In genomic region chr4:184263910-184264732, GRCh38 we compare ENCODE assay signal across 9 cellular contexts. TPM values are rescaled to one million over a fixed set of nuclear protein-coding genes. Genes with fewer than 3 reads are reported as not detected.
DNase-seq lines count a peak whose midpoint lies in the region; ATAC-seq and TF ChIP-seq lines count a peak whose summit lies in the region.
"Had no signal": no experiment of that assay in that cellular context is flagged by ENCODE, and none has a peak within 500 bp of the region (broad histone marks: within the 10 kb centered on the region; RNA-seq: fewer than 3 reads in every experiment).

No MANE protein-coding gene starts in this region.

- POLR2A ChIA-PET in Caco-2 (lab: Charles Lee), result interaction anchor here (0.5 kb wide), 2 partner anchors 273 to 385 kb away, joined by 3 to 5 read pairs; partner anchors contain the start of gene PRIMPOL

- peak; percentile 85 to 86 for DNase-seq in Caco-2
- DNase-seq in MG63, result peak; percentile 77
- peak; percentile 92 for DNase-seq in RPMI8226
- DNase-seq in activated T-helper 1 cell treated with Interleukin-2 at 50 U/mL for 16 hours (ENCODE audit: low read depth), result peak; percentile 81
- peak; percentile 95 for DNase-seq in fibroblast of pulmonary artery (ENCODE audit: low read depth)
- peak; percentile 97 for DNase-seq in stomach

- no peaks in the 10 kb centered on the region for H3K9me3 Mint-ChIP-seq in Caco-2 (ENCODE audit: unreplicated experiment)
- H3K9me3 Mint-ChIP-seq: dendritic cell treated with granulocyte-macrophage colony-stimulating factor and Interleukin-4, amounts not matched to agents 40 ng/mL and 50 ng/mL, for 4 days had no signal

- H3K4me3 Mint-ChIP-seq in Caco-2 (ENCODE audit: unreplicated experiment), result peak overlapping the region; percentile 13
- H3K4me3 Mint-ChIP-seq: dendritic cell treated with granulocyte-macrophage colony-stimulating factor and Interleukin-4, amounts not matched to agents 40 ng/mL and 50 ng/mL, for 4 days had no signal

- no peaks in the 10 kb centered on the region for H3K36me3 Mint-ChIP-seq in Caco-2 (ENCODE audit: insufficient read depth, unreplicated experiment)

- H3K27ac Mint-ChIP-seq in Caco-2 (ENCODE audit: unreplicated experiment), result no peak overlapping the region

- no peak for TF ChIP-seq POLR2A in stomach (IDR thresholded peaks at IDR 0.05)

- TF ChIP-seq EP300 in stomach (IDR thresholded peaks at IDR 0.05), result no peak

- no peaks in the 10 kb centered on the region for H3K36me3 ChIP-seq in Caco-2 (ENCODE audit: control insufficient read depth, insufficient read depth, low read length)
- H3K36me3 ChIP-seq in MG63, result no peaks in the 10 kb centered on the region
- H3K36me3 ChIP-seq in neuron (ENCODE audit: insufficient read depth, low read length), result no peaks in the 10 kb centered on the region
- H3K36me3 ChIP-seq in stomach, result no peaks in the 10 kb centered on the region

- H3K4me1 ChIP-seq in Caco-2 (no peaks in the 10 kb centered on the region), neuron (ENCODE audit: insufficient read depth, low read length) (peaks cover 17% of the 10 kb centered on the region), stomach (peaks cover 0 to 33% (median 9%) of the 10 kb centered on the region in 4 donors)

- H3K27me3 Mint-ChIP-seq in Caco-2 (ENCODE audit: insufficient read depth, unreplicated experiment), result peaks cover 3% of the 10 kb centered on the region
- H3K27me3 Mint-ChIP-seq: dendritic cell treated with granulocyte-macrophage colony-stimulating factor and Interleukin-4, amounts not matched to agents 40 ng/mL and 50 ng/mL, for 4 days had no signal

- H3K9me3 ChIP-seq in Caco-2 (no peaks in the 10 kb centered on the region), MG63 (no peaks in the 10 kb centered on the region), neuron (ENCODE audit: low read length) (no peaks in the 10 kb centered on the region), stomach (no peaks in the 10 kb centered on the region)

- ATAC-seq in GM21723 (IDR thresholded peaks at IDR 0.05; ENCODE audit: unreplicated experiment), result peak; percentile 34

- intact Hi-C loops in Caco-2 (cut with micrococcal nuclease; ENCODE audit: unreplicated experiment) (loop anchor here (1.0 to 10.0 kb wide), 4 partner anchors 23 to 471 kb away; partner anchors contain the start of genes CASP3, CENPU and PRIMPOL), stomach (cut with DNase I; ENCODE audit: low total_unique reads) (no loop called here)

- H2AFZ ChIP-seq in neuron (ENCODE audit: low read depth, low read length), result peak overlapping the region; percentile 56

- CTCF ChIA-PET in Caco-2 (lab: Charles Lee), result interaction anchor here (0.5 to 2.0 kb wide), 16 partner anchors 9 to 870 kb away, joined by 3 to 13 read pairs (median 4); partner anchors contain the start of genes CASP3, IRF2 and PRIMPOL

- no TSS peak for BruUV-seq in Caco-2 (replicated peaks; lab: Mats Ljungman, UMichigan)

- H3K4me1 Mint-ChIP-seq in Caco-2 (ENCODE audit: low read depth, unreplicated experiment), result peaks cover 14% of the 10 kb centered on the region

- WGBS in stomach, 5 donors, result 19 to 25% (median 21%) methylated on average over 19 of the region's 19 CpGs

- H3K27me3 ChIP-seq in Caco-2 (replicated peaks; ENCODE audit: control insufficient read depth, insufficient read depth, low read length), result no peaks in the 10 kb centered on the region
- no peaks in the 10 kb centered on the region for H3K27me3 ChIP-seq in MG63
- no peaks in the 10 kb centered on the region for H3K27me3 ChIP-seq in neuron (ENCODE audit: insufficient read depth, low read length)
- no peaks in the 10 kb centered on the region for H3K27me3 ChIP-seq in stomach

- no peak overlapping the region for H3K4me3 ChIP-seq in Caco-2 (ENCODE audit: low read depth, low read length)
- H3K4me3 ChIP-seq in MG63, result no peak overlapping the region
- H3K4me3 ChIP-seq in fibroblast of pulmonary artery (replicated peaks; ENCODE audit: low read depth, low read length), result no peak overlapping the region
- peak overlapping the region; percentile 16 for H3K4me3 ChIP-seq in neuron (ENCODE audit: low read length)
- H3K4me3 ChIP-seq in stomach, result no peak overlapping the region

- no peak overlapping the region for H3K27ac ChIP-seq in stomach

- TF ChIP-seq CTCF in Caco-2 (IDR thresholded peaks at IDR 0.05; ENCODE audit: insufficient read depth in 1 of 2, low read depth in 1 of 2, low read length in 1 of 2, severe bottlenecking in 1 of 2, unreplicated experiment in 1 of 2) (peak; percentile 81), fibroblast of pulmonary artery (IDR thresholded peaks at IDR 0.05; ENCODE audit: low read length, missing control alignments) (peak; percentile 72), stomach (IDR thresholded peaks at IDR 0.05) (peak in 5 of 7 experiments; percentile 78 to 96 (median 93))

RNA-seq across cellular contexts. Expression of gene ENPP6, which starts 46.4 kb away (rescaled TPM):
- total RNA-seq in Caco-2 (2022) (not detected in 2 replicates), stomach (1 to 10 TPM in 1 of 5 donors, not detected in 4; 3.5 TPM)
- total RNA-seq in MG63 (2014; rRNA removed; shearing (Covaris generic); ENCODE audit: low replicate concordance), result 0.16 and 0.27 TPM in 2 replicates
- polyA plus RNA-seq in stomach, result under 1 TPM; 0.25 to 0.93 (median 0.46) TPM
